In genomic region chr3:127736801-127737539, GRCh38 we compare ENCODE assay signal across 12 cellular contexts.
DNase-seq lines count a peak whose midpoint lies in the region; ATAC-seq and TF ChIP-seq lines count a peak whose summit lies in the region.
"Had no signal": no experiment of that assay in that cellular context is flagged by ENCODE, and none has a peak within 500 bp of the region (broad histone marks: within the 10 kb centered on the region; RNA-seq: fewer than 3 reads in every experiment).

No MANE protein-coding gene starts in this region.

- TF ChIP-seq CTCF in GM12864 (IDR thresholded peaks at IDR 0.05; ENCODE audit: low read depth, low read length, missing control alignments), result no peak
- TF ChIP-seq CTCF in KMS-11 (conservative IDR thresholded peaks at IDR 0.05; ENCODE audit: low read depth, low read length), result no peak
- no peak for TF ChIP-seq CTCF in colonic mucosa (IDR thresholded peaks at IDR 0.05)
- no peak for TF ChIP-seq CTCF in smooth muscle cell (IDR thresholded peaks at IDR 0.05; ENCODE audit: borderline replicate concordance, insufficient read depth, poor library complexity, severe bottlenecking)

- peak overlapping the region; percentile 49; the same call in 1 of the 2 replicates for H3K9ac ChIP-seq in KMS-11
- H3K9ac ChIP-seq in colonic mucosa (ENCODE audit: low read depth in 2 of 2, low read length in 2 of 2), result no peak overlapping the region
- no peak overlapping the region for H3K9ac ChIP-seq in smooth muscle cell (ENCODE audit: low read depth)

- peaks cover 14% of the 10 kb centered on the region for H3F3A ChIP-seq in smooth muscle cell (ENCODE audit: low read depth)

- no peak for ATAC-seq in GM21737 (IDR thresholded peaks at IDR 0.05; ENCODE audit: unreplicated experiment)
- no peak for ATAC-seq in GM18873 (IDR thresholded peaks at IDR 0.05; ENCODE audit: low FRiP score, unreplicated experiment)
- ATAC-seq: CD8-positive, alpha-beta T cell had no signal

- peak overlapping the region; percentile 72; the same call in 1 of the 2 replicates for H3K4me3 ChIP-seq in GM12864 (ENCODE audit: low read depth, low read length)
- H3K4me3 ChIP-seq in KMS-11 (IDR thresholded peaks at IDR 0.05; ENCODE audit: insufficient read depth, low read depth, low read length), result no peak overlapping the region
- H3K4me3 ChIP-seq in colonic mucosa, result no peak overlapping the region
- no peak overlapping the region for H3K4me3 ChIP-seq in smooth muscle cell
- H3K4me3 ChIP-seq: breast epithelium, tibial artery had no signal

- H3K4me2 ChIP-seq in KMS-11, result peak overlapping the region; percentile 75
- H3K4me2 ChIP-seq in smooth muscle cell, result peak overlapping the region; percentile 75

- WGBS in smooth muscle cell (ENCODE audit: low lambda C conversion rate), result 97% methylated on average over 10 of the region's 10 CpGs

- no peaks in the 10 kb centered on the region for H3K27me3 ChIP-seq in KMS-11 (ENCODE audit: insufficient read depth, low read depth)
- H3K27me3 ChIP-seq in colonic mucosa, result no peaks in the 10 kb centered on the region
- H3K27me3 ChIP-seq in smooth muscle cell (ENCODE audit: low read depth), result no peaks in the 10 kb centered on the region
- H3K27me3 ChIP-seq: breast epithelium, tibial artery had no signal

- H3K36me3 ChIP-seq in KMS-11 (ENCODE audit: insufficient read depth) (no peaks in the 10 kb centered on the region), colonic mucosa (no peaks in the 10 kb centered on the region), smooth muscle cell (ENCODE audit: low read depth) (no peaks in the 10 kb centered on the region)
- H3K36me3 ChIP-seq: breast epithelium, tibial artery had no signal

- H3K79me2 ChIP-seq in KMS-11 (ENCODE audit: insufficient read depth, low read depth) (no peaks in the 10 kb centered on the region), smooth muscle cell (ENCODE audit: low read depth) (no peaks in the 10 kb centered on the region)

- H3K4me1 ChIP-seq in KMS-11 (ENCODE audit: low read depth, poor library complexity, severe bottlenecking) (peaks cover 56% of the 10 kb centered on the region), colonic mucosa (peaks cover 21% of the 10 kb centered on the region), smooth muscle cell (ENCODE audit: low read depth) (peaks cover 29% of the 10 kb centered on the region)

- H3K27ac ChIP-seq in KMS-11 (peak overlapping the region; percentile 71), colonic mucosa (peak overlapping the region; percentile 51), smooth muscle cell (ENCODE audit: low read depth) (no peak overlapping the region)

- H3K9me3 ChIP-seq in colonic mucosa (no peaks in the 10 kb centered on the region), smooth muscle cell (replicated peaks; ENCODE audit: low read depth) (no peaks in the 10 kb centered on the region)
- H3K9me3 ChIP-seq: breast epithelium, tibial artery had no signal

- DNase-seq in GM12864 (ENCODE audit: low read depth) (no peak), colonic mucosa (no peak), smooth muscle cell (lab: John Stamatoyannopoulos, UW; ENCODE audit: unreplicated experiment) (no peak), SW480 (ENCODE audit: low spot score) (no peak), T-helper 1 cell (no peak)
- DNase-seq: activated naive CD4-positive, alpha-beta T cell treated with anti-CD3 and anti-CD28 coated beads for 36 hours; CD8-positive, alpha-beta T cell had no signal

- H2AFZ ChIP-seq in KMS-11 (ENCODE audit: low read depth), result peak overlapping the region; percentile 77; the same call in 1 of the 2 replicates
- H2AFZ ChIP-seq in smooth muscle cell (ENCODE audit: low read depth), result no peak overlapping the region

- no peaks in the 10 kb centered on the region for H4K20me1 ChIP-seq in KMS-11 (ENCODE audit: insufficient read depth)
- H4K20me1 ChIP-seq in smooth muscle cell (ENCODE audit: low read depth), result no peaks in the 10 kb centered on the region

- intact Hi-C loops in colonic mucosa (cut with DNase I), result no loop called here
